ENCODE assay signal across 12 cellular contexts in the genomic region with DNA sequence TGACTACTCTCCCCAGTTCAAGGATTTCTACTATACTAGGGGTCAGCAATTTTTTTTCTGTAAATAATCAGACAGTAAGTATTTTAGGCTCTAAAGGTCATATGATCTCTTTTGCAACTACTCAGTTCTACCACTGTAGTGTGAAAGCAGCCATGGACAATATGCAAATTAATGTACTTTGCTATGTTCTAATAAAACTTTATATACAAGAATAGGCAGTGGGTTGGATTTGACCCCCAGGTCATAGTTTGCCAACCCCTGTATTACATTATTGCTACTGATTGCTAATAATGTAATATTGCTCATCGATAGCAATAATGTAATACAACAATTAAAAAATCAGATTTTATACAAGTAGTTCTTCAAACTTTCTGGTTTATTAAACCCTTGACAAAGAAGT. TPM values are rescaled to one million over a fixed set of nuclear protein-coding genes. Genes with fewer than 3 reads are reported as not detected.
"Had no signal": no experiment of that assay in that cellular context is flagged by ENCODE, and none has a peak within 500 bp of the region (broad histone marks: within the 10 kb centered on the region; RNA-seq: fewer than 3 reads in every experiment).

No MANE protein-coding gene starts in this region.

- H3K9me3 Mint-ChIP-seq: GM23338, HFFc6 had no signal

- H2AFZ ChIP-seq: GM23248, GM23338 had no signal

- H3K4me1 ChIP-seq: HAP-1 had no signal

- H3K9ac ChIP-seq: GM23248 had no signal

- H3K27ac Mint-ChIP-seq: GM23338, H9, HFFc6 had no signal

- H3K27ac ChIP-seq: GM23248 had no signal

- FAIRE-seq: H1, H54 had no signal

- H3K4me2 ChIP-seq: GM23338 had no signal

- ATAC-seq: GM23338, HCT116 had no signal

- H3K4me1 Mint-ChIP-seq: GM23338 had no signal

- H3K4me3 ChIP-seq: GM23248, GM23338, HAP-1 had no signal

- H3K4me3 Mint-ChIP-seq: GM23338, H9, HFFc6 had no signal

- H3K9me3 ChIP-seq: HAP-1 had no signal

- DNase-seq: GM23248, GOT3, H7, H9, HCEC 1CT, HFFc6 had no signal

RNA-seq across cellular contexts. Expression of a gene that starts 59.2 kb away (rescaled TPM):
- total RNA-seq: GM23248, GM23338, H1, H4, H7, H9, HFFc6 had no signal
- polyA plus RNA-seq: H1 had no signal
